8 cellular contexts compared by ENCODE assay signal in the genomic region with DNA sequence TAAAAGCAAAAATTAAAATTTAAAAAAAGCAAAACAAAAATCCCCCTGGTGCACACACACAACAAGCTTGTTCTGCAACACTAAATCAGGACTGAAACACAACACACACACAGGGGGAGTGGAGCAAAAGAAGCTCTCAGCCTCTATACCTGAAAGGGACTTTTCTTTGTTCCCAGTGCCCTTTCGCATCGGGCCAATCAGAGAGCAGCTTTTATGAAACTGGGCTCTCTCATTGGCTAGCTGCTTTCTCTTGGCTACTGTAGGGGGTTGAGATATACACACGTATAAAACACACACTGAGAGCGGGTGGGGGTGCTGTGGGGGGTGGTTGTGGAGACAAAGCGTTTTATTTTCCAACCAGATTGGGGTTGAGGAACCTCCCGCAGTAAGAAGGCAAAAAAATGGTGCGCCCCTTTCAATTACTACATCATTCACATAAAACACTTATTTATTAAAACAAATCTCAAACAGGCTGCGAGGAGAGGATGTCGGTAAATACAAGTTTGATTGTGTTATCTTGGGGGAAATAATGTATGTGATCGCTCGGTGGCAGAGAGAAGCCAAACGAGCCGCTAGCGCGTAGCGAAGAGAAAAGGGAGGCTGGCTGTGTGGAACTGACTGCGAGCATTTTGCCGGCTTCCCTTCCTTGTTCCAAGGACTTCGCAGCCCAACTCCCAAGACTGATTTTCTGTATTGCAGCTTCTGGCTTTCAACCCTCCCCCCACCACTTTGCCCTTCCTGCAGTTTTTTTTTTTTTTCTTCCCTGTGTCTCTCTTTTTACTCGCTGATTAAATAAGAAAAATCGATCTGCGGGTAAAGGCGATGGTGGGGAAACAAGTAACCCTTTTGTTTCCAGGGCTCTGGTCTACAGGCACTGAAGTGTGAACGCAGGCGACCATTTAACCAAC. TPM values are rescaled to one million over a fixed set of nuclear protein-coding genes. Genes with fewer than 3 reads are reported as not detected.
DNase-seq lines count a peak whose midpoint lies in the region; ATAC-seq and TF ChIP-seq lines count a peak whose summit lies in the region.

No MANE protein-coding gene starts in this region.

- peaks cover 3 to 18% (median 7%) of the 10 kb centered on the region in 5 donors for H3K9me3 Mint-ChIP-seq in CD8-positive, alpha-beta memory T cell
- H3K9me3 Mint-ChIP-seq in activated naive CD8-positive, alpha-beta T cell treated with anti-CD3 and anti-CD28 coated beads, Interleukin-2, amount 10 ng/mL, durations not matched to agents 7 days and 5 days: peaks cover 1% of the 10 kb centered on the region
- peaks cover 36% of the 10 kb centered on the region for H3K9me3 Mint-ChIP-seq in glutamatergic neuron (ENCODE audit: unreplicated experiment)

- peaks cover 40 to 55% of the 10 kb centered on the region in 2 donors for H3K27me3 Mint-ChIP-seq in CD8-positive, alpha-beta memory T cell
- H3K27me3 Mint-ChIP-seq in activated naive CD8-positive, alpha-beta T cell treated with anti-CD3 and anti-CD28 coated beads, Interleukin-2, amount 10 ng/mL, durations not matched to agents 7 days and 5 days: peaks cover 9% of the 10 kb centered on the region
- H3K27me3 Mint-ChIP-seq in glutamatergic neuron (ENCODE audit: unreplicated experiment): peaks cover 25% of the 10 kb centered on the region

- peak overlapping the region; percentile 18 for H2AFZ ChIP-seq in neuron (ENCODE audit: low read depth, low read length)

- H3K27ac ChIP-seq in CD8-positive, alpha-beta memory T cell (ENCODE audit: low read depth, low read length): no peak overlapping the region

- no peaks in the 10 kb centered on the region for H3K9me3 ChIP-seq in CD8-positive, alpha-beta memory T cell (ENCODE audit: low read length)
- H3K9me3 ChIP-seq in neuron (ENCODE audit: low read length): no peaks in the 10 kb centered on the region

- H3K4me1 ChIP-seq in CD8-positive, alpha-beta memory T cell (ENCODE audit: insufficient read depth, low read length): no peaks in the 10 kb centered on the region
- H3K4me1 ChIP-seq in neuron (ENCODE audit: insufficient read depth, low read length): peaks cover 18% of the 10 kb centered on the region

- H3K27ac Mint-ChIP-seq in CD8-positive, alpha-beta memory T cell: no peak overlapping the region
- no peak overlapping the region for H3K27ac Mint-ChIP-seq in activated naive CD8-positive, alpha-beta T cell treated with anti-CD3 and anti-CD28 coated beads, Interleukin-2, amount 10 ng/mL, durations not matched to agents 7 days and 5 days
- H3K27ac Mint-ChIP-seq in glutamatergic neuron (ENCODE audit: unreplicated experiment): no peak overlapping the region

- peaks cover 16% of the 10 kb centered on the region for H3K27me3 ChIP-seq in CD8-positive, alpha-beta memory T cell (ENCODE audit: insufficient read depth, low read length, poor library complexity, severe bottlenecking)
- no peaks in the 10 kb centered on the region for H3K27me3 ChIP-seq in neuron (ENCODE audit: insufficient read depth, low read length)

- H3K4me3 Mint-ChIP-seq in CD8-positive, alpha-beta memory T cell: peak overlapping the region in 4 of 7 donors; percentile 17 to 58 (median 49)
- peak overlapping the region; percentile 54 for H3K4me3 Mint-ChIP-seq in activated naive CD8-positive, alpha-beta T cell treated with anti-CD3 and anti-CD28 coated beads, Interleukin-2, amount 10 ng/mL, durations not matched to agents 7 days and 5 days
- no peak overlapping the region for H3K4me3 Mint-ChIP-seq in glutamatergic neuron (ENCODE audit: unreplicated experiment)

- TF ChIP-seq CTCF in glutamatergic neuron (IDR thresholded peaks at IDR 0.05; ENCODE audit: partially characterized antibody, unreplicated experiment): no peak

- TF ChIP-seq POLR2A in GM19193 (IDR thresholded peaks at IDR 0.05; ENCODE audit: extremely low read depth, insufficient read depth, insufficient read length): peak; percentile 16

- H3K36me3 Mint-ChIP-seq in CD8-positive, alpha-beta memory T cell: no peaks in the 10 kb centered on the region
- H3K36me3 Mint-ChIP-seq in activated naive CD8-positive, alpha-beta T cell treated with anti-CD3 and anti-CD28 coated beads, Interleukin-2, amount 10 ng/mL, durations not matched to agents 7 days and 5 days: no peaks in the 10 kb centered on the region
- H3K36me3 Mint-ChIP-seq in glutamatergic neuron (ENCODE audit: unreplicated experiment): no peaks in the 10 kb centered on the region

- POLR2A ChIA-PET in CD8-positive, alpha-beta memory T cell (lab: Charles Lee): no interaction called here
- POLR2A ChIA-PET in activated naive CD8-positive, alpha-beta T cell treated with anti-CD3 and anti-CD28 coated beads, Interleukin-2, amount 10 ng/mL, durations not matched to agents 7 days and 5 days (lab: Charles Lee): interaction anchor here (0.7 kb wide), 1 partner anchor 154 kb away, joined by 3 read pairs; no protein-coding TSS in a partner anchor

- DNase-seq in CD8-positive, alpha-beta memory T cell: no peak
- DNase-seq in NCI-H2227 (lab: John Stamatoyannopoulos, UW; ENCODE audit: unreplicated experiment) (peak; percentile 93), glutamatergic neuron (peak; percentile 66), mesenteric fat pad (ENCODE audit: low spot score) (no peak)
- DNase-seq in activated naive CD8-positive, alpha-beta T cell treated with anti-CD3 and anti-CD28 coated beads, Interleukin-2, amount 10 ng/mL, durations not matched to agents 7 days and 5 days: no peak

- H3K4me1 Mint-ChIP-seq in CD8-positive, alpha-beta memory T cell: peaks cover 2 to 15% (median 9%) of the 10 kb centered on the region in 3 donors
- peaks cover 17% of the 10 kb centered on the region for H3K4me1 Mint-ChIP-seq in activated naive CD8-positive, alpha-beta T cell treated with anti-CD3 and anti-CD28 coated beads, Interleukin-2, amount 10 ng/mL, durations not matched to agents 7 days and 5 days
- H3K4me1 Mint-ChIP-seq in glutamatergic neuron (ENCODE audit: low read depth, unreplicated experiment): peaks cover 21% of the 10 kb centered on the region

- H3K4me3 ChIP-seq in CD8-positive, alpha-beta memory T cell (ENCODE audit: low read length): no peak overlapping the region
- H3K4me3 ChIP-seq in neuron (ENCODE audit: low read length): peak overlapping the region; percentile 64

- CTCF ChIA-PET in CD8-positive, alpha-beta memory T cell (lab: Charles Lee): no interaction called here

- ATAC-seq in HG03139 (IDR thresholded peaks at IDR 0.05; ENCODE audit: unreplicated experiment): peak; percentile 88
- ATAC-seq in activated naive CD8-positive, alpha-beta T cell treated with anti-CD3 and anti-CD28 coated beads, Interleukin-2, amount 10 ng/mL, durations not matched to agents 7 days and 5 days (ENCODE audit: low read depth): no peak

- no peaks in the 10 kb centered on the region for H3K36me3 ChIP-seq in CD8-positive, alpha-beta memory T cell (ENCODE audit: insufficient read depth, low read length)
- H3K36me3 ChIP-seq in neuron (ENCODE audit: insufficient read depth, low read length): peaks cover 5% of the 10 kb centered on the region

RNA-seq across cellular contexts. Expression of a gene that starts 2.5 kb away (rescaled TPM):
- not detected for total RNA-seq in CD8-positive, alpha-beta memory T cell
- not detected for polyA plus RNA-seq in CD8-positive, alpha-beta memory T cell
- not detected for total RNA-seq in activated naive CD8-positive, alpha-beta T cell treated with anti-CD3 and anti-CD28 coated beads, Interleukin-2, amount 10 ng/mL, durations not matched to agents 7 days and 5 days
- total RNA-seq in glutamatergic neuron (ENCODE audit: unreplicated experiment) (161 TPM), mesenteric fat pad (15.3 TPM)

Comparison
In these comparisons a context has a peak if more than half of its experiments do, and no peak if none do; other contexts are left out.
1. DNase-seq: peak in NCI-H2227 (single experiment) and glutamatergic neuron (single experiment); none in CD8-positive, alpha-beta memory T cell (0 of 5), activated naive CD8-positive, alpha-beta T cell treated with anti-CD3 and anti-CD28 coated beads, Interleukin-2, amount 10 ng/mL, durations not matched to agents 7 days and 5 days (single experiment) and mesenteric fat pad (single experiment).
2. RNA of a gene that starts 2.5 kb away (total RNA-seq): 161 TPM in glutamatergic neuron (single experiment) and 15.3 TPM in mesenteric fat pad (single experiment); not detected in activated naive CD8-positive, alpha-beta T cell treated with anti-CD3 and anti-CD28 coated beads, Interleukin-2, amount 10 ng/mL, durations not matched to agents 7 days and 5 days and not detected in CD8-positive, alpha-beta memory T cell; every median in the first group is over 10 times any median in the second.